1 cellular context compared by ENCODE assay signal in the genomic region with DNA sequence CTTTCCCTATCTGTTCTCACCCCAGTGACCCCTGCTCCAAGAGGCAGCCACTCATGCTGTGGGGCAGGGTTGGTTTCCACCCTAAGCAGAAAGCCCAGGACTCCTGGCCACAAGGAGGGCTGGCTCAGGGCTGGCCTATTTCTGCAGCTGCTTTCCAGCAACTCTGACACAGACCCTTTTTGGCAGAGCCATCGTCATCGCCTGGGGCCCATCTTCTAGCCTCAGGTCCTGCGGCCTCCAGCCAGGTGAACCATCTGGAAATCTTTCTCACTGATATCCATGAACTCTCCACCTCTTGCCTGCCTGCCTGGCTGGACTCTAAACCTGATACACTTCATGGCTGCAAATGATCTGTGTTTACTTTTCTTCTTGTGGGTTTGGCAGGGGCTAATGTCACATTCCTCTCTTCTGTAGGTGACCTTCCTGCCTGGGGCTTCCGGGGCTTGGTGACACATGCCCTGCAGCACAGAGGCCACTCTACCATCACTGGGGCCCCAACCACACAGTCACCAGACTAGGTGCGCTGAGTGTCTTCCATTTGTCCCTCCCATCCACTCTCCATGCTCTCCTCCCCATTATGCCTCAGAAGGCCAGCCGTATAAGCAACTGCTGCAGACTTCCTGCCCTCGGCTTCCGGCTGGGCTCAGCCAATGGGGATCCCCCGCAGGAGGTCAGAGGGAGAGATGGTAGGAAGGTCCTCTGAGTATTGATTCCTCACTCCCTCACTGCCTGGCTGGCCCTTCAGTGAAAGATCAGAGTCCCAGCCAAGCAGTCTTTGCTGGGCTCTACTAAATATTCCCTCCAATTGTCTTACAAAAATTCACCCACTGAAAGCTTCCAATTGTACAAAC.
A peak's percentile ranks its signal among the peaks of the same experiment; 100 is the strongest.
TF ChIP-seq lines count a peak whose summit lies in the region.

No MANE protein-coding gene starts in this region.

TF ChIP-seq in HepG2, 621 proteins besides CTCF, POLR2A, EP300 and RAD21 (continued from another document and continues in another):
- TF ChIP-seq, protein P1, sequence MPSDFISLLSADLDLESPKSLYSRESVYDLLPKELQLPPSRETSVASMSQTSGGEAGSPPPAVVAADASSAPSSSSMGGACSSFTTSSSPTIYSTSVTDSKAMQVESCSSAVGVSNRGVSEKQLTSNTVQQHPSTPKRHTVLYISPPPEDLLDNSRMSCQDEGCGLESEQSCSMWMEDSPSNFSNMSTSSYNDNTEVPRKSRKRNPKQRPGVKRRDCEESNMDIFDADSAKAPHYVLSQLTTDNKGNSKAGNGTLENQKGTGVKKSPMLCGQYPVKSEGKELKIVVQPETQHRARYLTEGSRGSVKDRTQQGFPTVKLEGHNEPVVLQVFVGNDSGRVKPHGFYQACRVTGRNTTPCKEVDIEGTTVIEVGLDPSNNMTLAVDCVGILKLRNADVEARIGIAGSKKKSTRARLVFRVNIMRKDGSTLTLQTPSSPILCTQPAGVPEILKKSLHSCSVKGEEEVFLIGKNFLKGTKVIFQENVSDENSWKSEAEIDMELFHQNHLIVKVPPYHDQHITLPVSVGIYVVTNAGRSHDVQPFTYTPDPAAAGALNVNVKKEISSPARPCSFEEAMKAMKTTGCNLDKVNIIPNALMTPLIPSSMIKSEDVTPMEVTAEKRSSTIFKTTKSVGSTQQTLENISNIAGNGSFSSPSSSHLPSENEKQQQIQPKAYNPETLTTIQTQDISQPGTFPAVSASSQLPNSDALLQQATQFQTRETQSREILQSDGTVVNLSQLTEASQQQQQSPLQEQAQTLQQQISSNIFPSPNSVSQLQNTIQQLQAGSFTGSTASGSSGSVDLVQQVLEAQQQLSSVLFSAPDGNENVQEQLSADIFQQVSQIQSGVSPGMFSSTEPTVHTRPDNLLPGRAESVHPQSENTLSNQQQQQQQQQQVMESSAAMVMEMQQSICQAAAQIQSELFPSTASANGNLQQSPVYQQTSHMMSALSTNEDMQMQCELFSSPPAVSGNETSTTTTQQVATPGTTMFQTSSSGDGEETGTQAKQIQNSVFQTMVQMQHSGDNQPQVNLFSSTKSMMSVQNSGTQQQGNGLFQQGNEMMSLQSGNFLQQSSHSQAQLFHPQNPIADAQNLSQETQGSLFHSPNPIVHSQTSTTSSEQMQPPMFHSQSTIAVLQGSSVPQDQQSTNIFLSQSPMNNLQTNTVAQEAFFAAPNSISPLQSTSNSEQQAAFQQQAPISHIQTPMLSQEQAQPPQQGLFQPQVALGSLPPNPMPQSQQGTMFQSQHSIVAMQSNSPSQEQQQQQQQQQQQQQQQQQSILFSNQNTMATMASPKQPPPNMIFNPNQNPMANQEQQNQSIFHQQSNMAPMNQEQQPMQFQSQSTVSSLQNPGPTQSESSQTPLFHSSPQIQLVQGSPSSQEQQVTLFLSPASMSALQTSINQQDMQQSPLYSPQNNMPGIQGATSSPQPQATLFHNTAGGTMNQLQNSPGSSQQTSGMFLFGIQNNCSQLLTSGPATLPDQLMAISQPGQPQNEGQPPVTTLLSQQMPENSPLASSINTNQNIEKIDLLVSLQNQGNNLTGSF (CRISPR knock-in tag; IDR thresholded peaks at IDR 0.05) = peak; percentile 22; the same call in 1 of the 2 replicates
- TF ChIP-seq ZNF143 (CRISPR knock-in tag; IDR thresholded peaks at IDR 0.05) (peak; percentile 64), KDM6A (CRISPR knock-in tag; IDR thresholded peaks at IDR 0.05; ENCODE audit: low read depth) (peak; percentile 96), ZNF138 (CRISPR knock-in tag; IDR thresholded peaks at IDR 0.05; ENCODE audit: low read depth) (no peak), NCOA2 (CRISPR knock-in tag; IDR thresholded peaks at IDR 0.05) (peak; percentile 87), FOXK2 (IDR thresholded peaks at IDR 0.05) (peak; percentile 80), ZC3H4 (CRISPR knock-in tag; IDR thresholded peaks at IDR 0.05; ENCODE audit: borderline replicate concordance) (peak; percentile 59; the same call in 1 of the 2 replicates), TBP (CRISPR knock-in tag; IDR thresholded peaks at IDR 0.05) (no peak), MTF1 (CRISPR knock-in tag; IDR thresholded peaks at IDR 0.05) (no peak), FOSL1 (CRISPR knock-in tag; IDR thresholded peaks at IDR 0.05; ENCODE audit: borderline replicate concordance) (peak; percentile 38; the same call in 1 of the 2 replicates), IRX3 (CRISPR knock-in tag; IDR thresholded peaks at IDR 0.05; ENCODE audit: borderline replicate concordance, low read depth) (no peak), DMTF1 (CRISPR knock-in tag; IDR thresholded peaks at IDR 0.05) (no peak), ZBTB8A (CRISPR knock-in tag; IDR thresholded peaks at IDR 0.05; ENCODE audit: borderline replicate concordance, low read depth) (no peak), ZBED4 (CRISPR knock-in tag; IDR thresholded peaks at IDR 0.05; ENCODE audit: borderline replicate concordance) (0 out of 2 replicates have a peak, but pooled peaks have one; percentile 34), ZNF441 (CRISPR knock-in tag; IDR thresholded peaks at IDR 0.05; ENCODE audit: borderline replicate concordance) (peak; percentile 19; the same call in 1 of the 2 replicates), ZNF589 (CRISPR knock-in tag; conservative IDR thresholded peaks at IDR 0.05) (no peak), PRMT3 (CRISPR knock-in tag; IDR thresholded peaks at IDR 0.05; ENCODE audit: borderline replicate concordance, low read depth) (no peak), HNRNPH1 (optimal IDR thresholded peaks at IDR 0.05; ENCODE audit: low read depth, low read length) (no peak), AKAP8 (CRISPR knock-in tag; IDR thresholded peaks at IDR 0.05) (peak; percentile 89), ZNF558 (CRISPR knock-in tag; IDR thresholded peaks at IDR 0.05; ENCODE audit: borderline replicate concordance) (no peak), ZNF530 (CRISPR knock-in tag; IDR thresholded peaks at IDR 0.05; ENCODE audit: low read depth) (no peak), PAX8 (CRISPR knock-in tag; IDR thresholded peaks at IDR 0.05; ENCODE audit: borderline replicate concordance) (no peak), ZNF337 (CRISPR knock-in tag; IDR thresholded peaks at IDR 0.05; ENCODE audit: borderline replicate concordance, low read depth) (0 out of 2 replicates have a peak, but pooled peaks have one; percentile 45), GABPB1 (CRISPR knock-in tag; IDR thresholded peaks at IDR 0.05) (peak; percentile 93), SRSF4 (IDR thresholded peaks at IDR 0.05; ENCODE audit: low read depth, low read length, poor library complexity, severe bottlenecking) (no peak), ZNF75D (CRISPR knock-in tag; IDR thresholded peaks at IDR 0.05; ENCODE audit: borderline replicate concordance) (no peak), ZNF33A (CRISPR knock-in tag; IDR thresholded peaks at IDR 0.05; ENCODE audit: borderline replicate concordance) (no peak), MEF2D (CRISPR knock-in tag; IDR thresholded peaks at IDR 0.05) (peak; percentile 84), ZNF24 (IDR thresholded peaks at IDR 0.05) (no peak)
- TF ChIP-seq, protein P2, sequence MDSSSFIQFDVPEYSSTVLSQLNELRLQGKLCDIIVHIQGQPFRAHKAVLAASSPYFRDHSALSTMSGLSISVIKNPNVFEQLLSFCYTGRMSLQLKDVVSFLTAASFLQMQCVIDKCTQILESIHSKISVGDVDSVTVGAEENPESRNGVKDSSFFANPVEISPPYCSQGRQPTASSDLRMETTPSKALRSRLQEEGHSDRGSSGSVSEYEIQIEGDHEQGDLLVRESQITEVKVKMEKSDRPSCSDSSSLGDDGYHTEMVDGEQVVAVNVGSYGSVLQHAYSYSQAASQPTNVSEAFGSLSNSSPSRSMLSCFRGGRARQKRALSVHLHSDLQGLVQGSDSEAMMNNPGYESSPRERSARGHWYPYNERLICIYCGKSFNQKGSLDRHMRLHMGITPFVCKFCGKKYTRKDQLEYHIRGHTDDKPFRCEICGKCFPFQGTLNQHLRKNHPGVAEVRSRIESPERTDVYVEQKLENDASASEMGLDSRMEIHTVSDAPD (CRISPR knock-in tag; IDR thresholded peaks at IDR 0.05) = peak; percentile 99
- TF ChIP-seq, protein P3, sequence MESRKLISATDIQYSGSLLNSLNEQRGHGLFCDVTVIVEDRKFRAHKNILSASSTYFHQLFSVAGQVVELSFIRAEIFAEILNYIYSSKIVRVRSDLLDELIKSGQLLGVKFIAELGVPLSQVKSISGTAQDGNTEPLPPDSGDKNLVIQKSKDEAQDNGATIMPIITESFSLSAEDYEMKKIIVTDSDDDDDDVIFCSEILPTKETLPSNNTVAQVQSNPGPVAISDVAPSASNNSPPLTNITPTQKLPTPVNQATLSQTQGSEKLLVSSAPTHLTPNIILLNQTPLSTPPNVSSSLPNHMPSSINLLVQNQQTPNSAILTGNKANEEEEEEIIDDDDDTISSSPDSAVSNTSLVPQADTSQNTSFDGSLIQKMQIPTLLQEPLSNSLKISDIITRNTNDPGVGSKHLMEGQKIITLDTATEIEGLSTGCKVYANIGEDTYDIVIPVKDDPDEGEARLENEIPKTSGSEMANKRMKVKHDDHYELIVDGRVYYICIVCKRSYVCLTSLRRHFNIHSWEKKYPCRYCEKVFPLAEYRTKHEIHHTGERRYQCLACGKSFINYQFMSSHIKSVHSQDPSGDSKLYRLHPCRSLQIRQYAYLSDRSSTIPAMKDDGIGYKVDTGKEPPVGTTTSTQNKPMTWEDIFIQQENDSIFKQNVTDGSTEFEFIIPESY (CRISPR knock-in tag; IDR thresholded peaks at IDR 0.05) = no peak
- TF ChIP-seq, protein P4, sequence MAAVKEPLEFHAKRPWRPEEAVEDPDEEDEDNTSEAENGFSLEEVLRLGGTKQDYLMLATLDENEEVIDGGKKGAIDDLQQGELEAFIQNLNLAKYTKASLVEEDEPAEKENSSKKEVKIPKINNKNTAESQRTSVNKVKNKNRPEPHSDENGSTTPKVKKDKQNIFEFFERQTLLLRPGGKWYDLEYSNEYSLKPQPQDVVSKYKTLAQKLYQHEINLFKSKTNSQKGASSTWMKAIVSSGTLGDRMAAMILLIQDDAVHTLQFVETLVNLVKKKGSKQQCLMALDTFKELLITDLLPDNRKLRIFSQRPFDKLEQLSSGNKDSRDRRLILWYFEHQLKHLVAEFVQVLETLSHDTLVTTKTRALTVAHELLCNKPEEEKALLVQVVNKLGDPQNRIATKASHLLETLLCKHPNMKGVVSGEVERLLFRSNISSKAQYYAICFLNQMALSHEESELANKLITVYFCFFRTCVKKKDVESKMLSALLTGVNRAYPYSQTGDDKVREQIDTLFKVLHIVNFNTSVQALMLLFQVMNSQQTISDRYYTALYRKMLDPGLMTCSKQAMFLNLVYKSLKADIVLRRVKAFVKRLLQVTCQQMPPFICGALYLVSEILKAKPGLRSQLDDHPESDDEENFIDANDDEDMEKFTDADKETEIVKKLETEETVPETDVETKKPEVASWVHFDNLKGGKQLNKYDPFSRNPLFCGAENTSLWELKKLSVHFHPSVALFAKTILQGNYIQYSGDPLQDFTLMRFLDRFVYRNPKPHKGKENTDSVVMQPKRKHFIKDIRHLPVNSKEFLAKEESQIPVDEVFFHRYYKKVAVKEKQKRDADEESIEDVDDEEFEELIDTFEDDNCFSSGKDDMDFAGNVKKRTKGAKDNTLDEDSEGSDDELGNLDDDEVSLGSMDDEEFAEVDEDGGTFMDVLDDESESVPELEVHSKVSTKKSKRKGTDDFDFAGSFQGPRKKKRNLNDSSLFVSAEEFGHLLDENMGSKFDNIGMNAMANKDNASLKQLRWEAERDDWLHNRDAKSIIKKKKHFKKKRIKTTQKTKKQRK (IDR thresholded peaks at IDR 0.05; ENCODE audit: low read length) = no peak
- TF ChIP-seq, protein P5, sequence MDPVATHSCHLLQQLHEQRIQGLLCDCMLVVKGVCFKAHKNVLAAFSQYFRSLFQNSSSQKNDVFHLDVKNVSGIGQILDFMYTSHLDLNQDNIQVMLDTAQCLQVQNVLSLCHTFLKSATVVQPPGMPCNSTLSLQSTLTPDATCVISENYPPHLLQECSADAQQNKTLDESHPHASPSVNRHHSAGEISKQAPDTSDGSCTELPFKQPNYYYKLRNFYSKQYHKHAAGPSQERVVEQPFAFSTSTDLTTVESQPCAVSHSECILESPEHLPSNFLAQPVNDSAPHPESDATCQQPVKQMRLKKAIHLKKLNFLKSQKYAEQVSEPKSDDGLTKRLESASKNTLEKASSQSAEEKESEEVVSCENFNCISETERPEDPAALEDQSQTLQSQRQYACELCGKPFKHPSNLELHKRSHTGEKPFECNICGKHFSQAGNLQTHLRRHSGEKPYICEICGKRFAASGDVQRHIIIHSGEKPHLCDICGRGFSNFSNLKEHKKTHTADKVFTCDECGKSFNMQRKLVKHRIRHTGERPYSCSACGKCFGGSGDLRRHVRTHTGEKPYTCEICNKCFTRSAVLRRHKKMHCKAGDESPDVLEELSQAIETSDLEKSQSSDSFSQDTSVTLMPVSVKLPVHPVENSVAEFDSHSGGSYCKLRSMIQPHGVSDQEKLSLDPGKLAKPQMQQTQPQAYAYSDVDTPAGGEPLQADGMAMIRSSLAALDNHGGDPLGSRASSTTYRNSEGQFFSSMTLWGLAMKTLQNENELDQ (CRISPR knock-in tag; IDR thresholded peaks at IDR 0.05; ENCODE audit: borderline replicate concordance) = no peak
